ENCODE assay signal across 21 cellular contexts in the genomic region with DNA sequence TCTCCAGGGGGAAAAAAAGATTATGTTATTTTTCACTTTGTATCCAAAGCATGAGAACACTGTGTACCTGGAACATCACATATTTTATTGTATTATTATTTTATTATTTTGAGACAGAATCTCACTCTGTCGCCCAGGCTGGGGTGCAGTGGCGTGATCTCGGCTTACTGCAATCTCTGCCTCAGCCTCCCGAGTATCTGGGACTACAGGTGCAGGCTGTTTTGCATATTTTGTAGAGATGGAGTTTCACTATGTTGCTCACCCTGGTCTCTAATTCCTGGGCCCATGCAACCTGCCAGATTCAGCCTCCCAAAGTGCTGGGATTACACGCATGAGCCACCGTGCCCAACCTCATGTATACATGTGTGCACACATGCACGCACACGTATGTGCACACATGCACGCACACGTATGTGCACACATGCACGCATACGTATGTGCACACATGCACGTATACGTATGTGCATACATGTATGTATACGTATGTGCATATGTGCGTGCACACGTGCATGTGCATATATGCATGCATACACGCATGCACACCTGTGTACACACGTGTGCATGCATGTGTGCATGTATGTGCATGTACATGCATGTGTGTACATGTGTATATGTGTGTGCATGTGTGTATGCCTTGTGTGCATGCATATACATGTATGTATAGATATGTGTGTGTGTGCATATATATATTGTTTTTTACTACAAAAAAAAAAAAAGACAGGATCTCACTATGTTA.
"Had no signal": no experiment of that assay in that cellular context is flagged by ENCODE, and none has a peak within 500 bp of the region (broad histone marks: within the 10 kb centered on the region; RNA-seq: fewer than 3 reads in every experiment).

No MANE protein-coding gene starts in this region.

- H3K36me3 ChIP-seq: left lung, thyroid gland had no signal

- H3K9me3 Mint-ChIP-seq: activated naive CD8-positive, alpha-beta T cell treated with anti-CD3 and anti-CD28 coated beads for 36 hours; natural killer cell treated with Interleukin-12 subunit alpha and Interleukin-12 subunit beta and Interleukin-15 and Interleukin-18, amount 100 ng/mL, for 72 hours had no signal

- H3K27ac ChIP-seq: left lung, thyroid gland, VCaP had no signal

- DNase-seq: activated CD4-positive, alpha-beta T cell treated with anti-CD3 and anti-CD28 coated beads, Interleukin-2, amount 50 U/mL, for 1 hour; activated CD4-positive, CD25-positive, alpha-beta regulatory T cell treated with anti-CD3 and anti-CD28 coated beads, Interleukin-2, amount 50 U/mL, for 72 hours; activated naive CD4-positive, alpha-beta T cell treated with Interleukin-2 at 50 U/mL for 16 hours; activated naive CD8-positive, alpha-beta T cell treated with anti-CD3 and anti-CD28 coated beads for 36 hours; activated T-cell treated with anti-CD3 and anti-CD28 coated beads, Interleukin-2, amount 50 U/mL, for 48 hours; central memory CD4-positive, alpha-beta T cell; effector memory CD4-positive, alpha-beta T cell; glutamatergic neuron; hippocampal formation; kidney glomerular epithelial cell; left lung; midbrain; retina; stimulated activated CD4-positive, alpha-beta T cell treated with anti-CD3 and anti-CD28 coated beads, Interleukin-4, amount 100 ng/mL, for 24 hours; stimulated activated naive CD8-positive, alpha-beta T cell treated with anti-CD3 and anti-CD28 coated beads, Interleukin-15, Interleukin-2, amounts not matched to agents 100 U/mL and 50 U/mL, for 24 hours; thyroid gland had no signal

- H3K4me3 ChIP-seq: left lung, thyroid gland had no signal

- H3K27me3 ChIP-seq: left lung, thyroid gland had no signal

- H3K4me1 ChIP-seq: left lung had no signal

- H3K27ac Mint-ChIP-seq: activated naive CD8-positive, alpha-beta T cell treated with anti-CD3 and anti-CD28 coated beads for 36 hours; natural killer cell treated with Interleukin-12 subunit alpha and Interleukin-12 subunit beta and Interleukin-15 and Interleukin-18, amount 100 ng/mL, for 72 hours; progenitor cell of endocrine pancreas had no signal

- H3K4me3 Mint-ChIP-seq: activated naive CD8-positive, alpha-beta T cell treated with anti-CD3 and anti-CD28 coated beads for 36 hours; natural killer cell treated with Interleukin-12 subunit alpha and Interleukin-12 subunit beta and Interleukin-15 and Interleukin-18, amount 100 ng/mL, for 72 hours had no signal

- ATAC-seq: left lung; natural killer cell treated with Interleukin-12 subunit alpha and Interleukin-12 subunit beta and Interleukin-15 and Interleukin-18, amount 100 ng/mL, for 72 hours; stimulated activated naive CD8-positive, alpha-beta T cell treated with anti-CD3 and anti-CD28 coated beads, Interleukin-15, Interleukin-2, amounts not matched to agents 100 U/mL and 50 U/mL, for 24 hours had no signal

- H3K9me3 ChIP-seq: left lung, thyroid gland had no signal

- H3K36me3 Mint-ChIP-seq: activated naive CD8-positive, alpha-beta T cell treated with anti-CD3 and anti-CD28 coated beads for 36 hours; natural killer cell treated with Interleukin-12 subunit alpha and Interleukin-12 subunit beta and Interleukin-15 and Interleukin-18, amount 100 ng/mL, for 72 hours had no signal

- H3K27me3 Mint-ChIP-seq: activated naive CD8-positive, alpha-beta T cell treated with anti-CD3 and anti-CD28 coated beads for 36 hours; progenitor cell of endocrine pancreas had no signal

- FAIRE-seq: astrocyte, frontal cortex had no signal
